Comparison of ENCODE assay signal across 13 cellular contexts in the genomic region with DNA sequence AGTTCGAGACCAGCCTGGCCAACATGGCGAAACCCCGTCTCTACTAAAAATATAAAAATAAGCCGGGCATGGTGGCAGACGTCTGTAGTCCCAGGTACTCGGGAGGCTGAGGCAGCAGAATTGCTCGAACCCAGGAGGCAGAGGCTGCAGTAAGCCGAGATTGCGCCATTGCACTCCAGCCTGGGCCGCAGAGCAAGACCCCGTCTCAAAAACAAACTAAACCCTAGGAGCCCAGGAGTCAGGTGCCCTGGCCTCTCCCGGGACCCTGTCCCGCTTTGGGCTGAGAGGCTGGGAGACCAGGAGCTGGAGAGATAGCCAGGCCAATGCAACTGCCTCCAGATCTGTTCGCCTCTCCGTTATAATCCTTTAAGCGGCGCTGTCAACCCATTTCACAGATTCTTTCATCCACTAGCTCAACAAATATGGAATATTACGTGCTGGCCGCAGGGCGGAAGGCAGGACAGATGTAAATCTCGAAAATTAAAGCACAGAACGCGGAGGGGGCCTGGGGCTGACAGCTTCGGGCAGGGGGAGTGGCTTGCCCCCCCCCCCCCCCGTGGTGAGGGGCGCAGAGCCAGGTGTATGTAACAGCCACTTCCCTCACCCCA. TPM values are rescaled to one million over a fixed set of nuclear protein-coding genes. Genes with fewer than 3 reads are reported as not detected.
DNase-seq lines count a peak whose midpoint lies in the region; ATAC-seq and TF ChIP-seq lines count a peak whose summit lies in the region.
"Had no signal": no experiment of that assay in that cellular context is flagged by ENCODE, and none has a peak within 500 bp of the region (broad histone marks: within the 10 kb centered on the region; RNA-seq: fewer than 3 reads in every experiment).

No MANE protein-coding gene starts in this region.

- peak overlapping the region; percentile 35 to 63 for H3K9ac ChIP-seq in colonic mucosa (ENCODE audit: low read depth in 2 of 2, low read length in 2 of 2)

- DNase-seq in breast epithelium (ENCODE audit: low spot score in 2 of 2) (no peak), MCF 10A (ENCODE audit: unreplicated experiment) (no peak), colonic mucosa (no peak), naive B cell (no peak), upper lobe of right lung (no peak), globus pallidus (ENCODE audit: low spot score) (no peak), T-helper 1 cell (no peak)
- DNase-seq: GOT3, NCI-H1048 had no signal

- H3K4me3 ChIP-seq in breast epithelium, result peak overlapping the region; percentile 10 to 58 (median 39)
- no peak overlapping the region for H3K4me3 ChIP-seq in colonic mucosa
- peak overlapping the region; percentile 34 for H3K4me3 ChIP-seq in upper lobe of right lung

- H3K36me3 ChIP-seq in breast epithelium, result no peaks in the 10 kb centered on the region
- H3K36me3 ChIP-seq in colonic mucosa, result no peaks in the 10 kb centered on the region
- no peaks in the 10 kb centered on the region for H3K36me3 ChIP-seq in upper lobe of right lung

- CTCF ChIA-PET in MCF 10A (lab: Yijun Ruan, JAX), result interaction anchor here (1.2 kb wide), 1 partner anchor 33 kb away, joined by 4 read pairs; no protein-coding TSS in a partner anchor

- H3K4me1 ChIP-seq in breast epithelium (peaks cover 0 to 4% of the 10 kb centered on the region in 2 donors), colonic mucosa (no peaks in the 10 kb centered on the region), upper lobe of right lung (peaks cover 10% of the 10 kb centered on the region)

- H3K36me3 Mint-ChIP-seq in MCF 10A (ENCODE audit: insufficient read depth, unreplicated experiment) (no peaks in the 10 kb centered on the region), naive B cell (peaks cover 2 to 6% of the 10 kb centered on the region in 2 donors)
- H3K36me3 Mint-ChIP-seq: brain had no signal

- H3K27me3 Mint-ChIP-seq in MCF 10A (ENCODE audit: insufficient read depth, unreplicated experiment), result no peaks in the 10 kb centered on the region
- no peaks in the 10 kb centered on the region for H3K27me3 Mint-ChIP-seq in naive B cell

- peaks cover 0 to 4% of the 10 kb centered on the region in 2 donors for H3K27me3 ChIP-seq in breast epithelium
- peaks cover 8% of the 10 kb centered on the region for H3K27me3 ChIP-seq in colonic mucosa
- H3K27me3 ChIP-seq in upper lobe of right lung, result peaks cover under 1% of the 10 kb centered on the region

- H3K4me3 Mint-ChIP-seq in MCF 10A (ENCODE audit: unreplicated experiment) (no peak overlapping the region), naive B cell (peak overlapping the region in 6 of 8 donors; percentile 15 to 95 (median 62))
- H3K4me3 Mint-ChIP-seq: T-helper 1 cell treated with Interleukin-12 subunit alpha and Interleukin-12 subunit beta and Interleukin-4 antibody, amounts not matched to agents 30 μg/mL and 1 μg/mL, for 36 hours had no signal

- H3K9me3 ChIP-seq in breast epithelium (no peaks in the 10 kb centered on the region), colonic mucosa (no peaks in the 10 kb centered on the region), upper lobe of right lung (no peaks in the 10 kb centered on the region)

- no peaks in the 10 kb centered on the region for H3K9me3 Mint-ChIP-seq in MCF 10A (ENCODE audit: unreplicated experiment)
- no peaks in the 10 kb centered on the region for H3K9me3 Mint-ChIP-seq in naive B cell
- H3K9me3 Mint-ChIP-seq: stimulated activated naive CD8-positive, alpha-beta T cell treated with anti-CD3 and anti-CD28 coated beads, Interleukin-15, Interleukin-2, amounts not matched to agents 100 ng/mL and 50 ng/mL, for 24 hours; T-helper 1 cell treated with Interleukin-12 subunit alpha and Interleukin-12 subunit beta and Interleukin-4 antibody, amounts not matched to agents 30 μg/mL and 1 μg/mL, for 36 hours had no signal

- intact Hi-C loops in breast epithelium (cut with DNase I; ENCODE audit: low total_unique reads) (no loop called here), MCF 10A (cut with micrococcal nuclease) (no loop called here), colonic mucosa (cut with DNase I) (no loop called here), upper lobe of right lung (cut with DNase I) (no loop called here)

- BruUV-seq in MCF 10A (replicated peaks; lab: Mats Ljungman, UMichigan), result no TSS peak

- POLR2A ChIA-PET in MCF 10A (lab: Yijun Ruan, JAX), result no interaction called here

- no peak for TF ChIP-seq CTCF in breast epithelium (IDR thresholded peaks at IDR 0.05)
- TF ChIP-seq CTCF in MCF 10A (IDR thresholded peaks at IDR 0.05; ENCODE audit: unreplicated experiment), result no peak
- no peak for TF ChIP-seq CTCF in colonic mucosa (IDR thresholded peaks at IDR 0.05)
- TF ChIP-seq CTCF in upper lobe of right lung (IDR thresholded peaks at IDR 0.05), result no peak

- no peak for TF ChIP-seq POLR2A in breast epithelium (IDR thresholded peaks at IDR 0.05)

- H3K27ac Mint-ChIP-seq in MCF 10A (ENCODE audit: low read depth, unreplicated experiment) (no peak overlapping the region), naive B cell (peak overlapping the region; percentile 97 to 100 (median 100))
- H3K27ac Mint-ChIP-seq: brain; stimulated activated naive CD8-positive, alpha-beta T cell treated with anti-CD3 and anti-CD28 coated beads, Interleukin-15, Interleukin-2, amounts not matched to agents 100 ng/mL and 50 ng/mL, for 24 hours; T-helper 1 cell treated with Interleukin-12 subunit alpha and Interleukin-12 subunit beta and Interleukin-4 antibody, amounts not matched to agents 30 μg/mL and 1 μg/mL, for 36 hours had no signal

- peaks cover 11% of the 10 kb centered on the region for H3K4me1 Mint-ChIP-seq in MCF 10A (ENCODE audit: insufficient read depth, unreplicated experiment)
- H3K4me1 Mint-ChIP-seq in naive B cell, result peaks cover 42 to 72% (median 58%) of the 10 kb centered on the region in 3 donors

- H3K27ac ChIP-seq in breast epithelium (peak overlapping the region; percentile 57 to 58), colonic mucosa (no peak overlapping the region), upper lobe of right lung (peak overlapping the region; percentile 68)

- ATAC-seq in naive B cell (ENCODE audit: low read depth in 2 of 2), result no peak
- ATAC-seq in upper lobe of right lung, result no peak
- ATAC-seq in HG03095 (IDR thresholded peaks at IDR 0.05; ENCODE audit: unreplicated experiment), result no peak

RNA-seq across cellular contexts. Expression of a gene that starts 5.3 kb away (rescaled TPM):
- total RNA-seq in breast epithelium (under 1 TPM in 1 of 3 donors, not detected in 2; under 0.01 TPM), MCF 10A (2022) (not detected in 2 replicates), colonic mucosa (not detected), upper lobe of right lung (0.12 TPM)
- 1 to 10 TPM in 3 of 6 donors, under 1 TPM in 2, not detected in 1; 0.44 to 6.6 (median 1.2) TPM for polyA plus RNA-seq in naive B cell (ENCODE audit: low read depth in 6 of 6)

RNA-seq across cellular contexts. Expression of a gene that starts 8.7 kb away (rescaled TPM):
- under 1 TPM in 1 of 3 donors, not detected in 2; 0.33 TPM for total RNA-seq in breast epithelium
- not detected in 2 replicates for total RNA-seq in MCF 10A (2022)
- total RNA-seq in colonic mucosa, result 10 to 100 TPM; 32.5 to 46.0 TPM
- polyA plus RNA-seq in naive B cell (ENCODE audit: low read depth in 6 of 6), result 100 to 1,000 TPM; 218 to 343 (median 286) TPM
- total RNA-seq in upper lobe of right lung, result 0.52 TPM

RNA-seq across cellular contexts. Expression of a gene that starts 43.3 kb away (rescaled TPM):
- total RNA-seq in breast epithelium, result 10 to 100 TPM; 13.8 to 17.3 (median 16.0) TPM
- 18.9 and 31.9 TPM in 2 replicates for total RNA-seq in MCF 10A (2022)
- 10 to 100 TPM; 26.2 to 76.3 TPM for total RNA-seq in colonic mucosa
- 10 to 100 TPM; 22.9 to 46.7 (median 32.1) TPM for polyA plus RNA-seq in naive B cell (ENCODE audit: low read depth in 6 of 6)
- 34.4 TPM for total RNA-seq in upper lobe of right lung

RNA-seq across cellular contexts. Expression of a gene that starts 48.9 kb away (rescaled TPM):
- total RNA-seq in breast epithelium (10 to 100 TPM; 38.0 to 78.2 (median 64.6) TPM), MCF 10A (2022) (61.3 and 61.8 TPM in 2 replicates), colonic mucosa (100 to 1,000 TPM; 112 to 163 TPM), upper lobe of right lung (103 TPM)
- 10 to 100 TPM in 1 of 6 donors, 1 to 10 TPM in 5; 7.0 to 11.9 (median 8.6) TPM for polyA plus RNA-seq in naive B cell (ENCODE audit: low read depth in 6 of 6)

RNA-seq across cellular contexts. Expression of a gene that starts 49.2 kb away (rescaled TPM):
- total RNA-seq in breast epithelium (1 to 10 TPM in 2 of 3 donors, under 1 TPM in 1; 0.98 to 1.3 (median 1.1) TPM), MCF 10A (2022) (1.5 and 2.7 TPM in 2 replicates), colonic mucosa (1 to 10 TPM; 2.1 to 4.4 TPM), upper lobe of right lung (3.8 TPM)
- 1 to 10 TPM in 1 of 6 donors, under 1 TPM in 4, not detected in 1; 0.38 to 2.2 (median 0.50) TPM for polyA plus RNA-seq in naive B cell (ENCODE audit: low read depth in 6 of 6)

Comparison
In these comparisons a context has a peak if more than half of its experiments do, and no peak if none do; other contexts are left out.
1. RNA of a gene that starts 8.7 kb away (total RNA-seq): 32.5 to 46.0 TPM in colonic mucosa; 0.52 TPM in upper lobe of right lung (single experiment), 0.33 TPM in breast epithelium and not detected in MCF 10A; every median in the first group is over 10 times any median in the second.